Comparison of ENCODE assay signal across 23 cellular contexts in the genomic region with DNA sequence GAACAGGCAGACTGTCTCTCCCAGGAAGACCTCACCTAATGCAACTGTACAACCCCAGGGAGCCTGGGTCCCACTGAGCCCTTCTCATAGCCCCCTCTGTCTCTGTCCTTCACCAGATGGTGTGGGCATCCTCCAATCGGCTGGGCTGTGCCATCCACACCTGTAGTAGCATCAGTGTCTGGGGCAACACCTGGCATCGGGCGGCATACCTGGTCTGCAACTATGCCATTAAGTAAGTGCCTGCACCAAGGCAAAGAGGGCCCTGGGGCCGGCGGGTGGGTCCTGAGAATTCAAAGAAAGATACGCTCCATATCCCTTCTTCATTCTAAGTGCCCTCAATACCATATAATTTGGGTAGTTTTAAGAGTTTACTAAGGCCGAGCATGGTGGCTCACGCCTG. TPM values are rescaled to one million over a fixed set of nuclear protein-coding genes. Genes with fewer than 3 reads are reported as not detected.
"Had no signal": no experiment of that assay in that cellular context is flagged by ENCODE, and none has a peak within 500 bp of the region (broad histone marks: within the 10 kb centered on the region; RNA-seq: fewer than 3 reads in every experiment).

No MANE protein-coding gene starts in this region.

- DNase-seq: KBM-7, MG63, NCI-H1092, NCI-H1105 treated with DMSO at 0.1 percent for 48 hours, NCI-H1417 treated with DMSO at 0.1 percent for 48 hours, NCI-H146, NCI-H1694 treated with DMSO at 0.1 percent for 48 hours, NCI-H1930, NCI-H2081, NCI-H2107, NCI-H2227 treated with DMSO at 0.1 percent for 48 hours, NCI-H524, NCI-H526 treated with DMSO at 0.1 percent for 48 hours, NCI-H774, PC-3, Right ventricle myocardium superior, SIG-M5 had no signal

- H3K4me1 ChIP-seq: SJSA1 had no signal

- H3K27ac ChIP-seq: SJSA1, SK-N-MC had no signal

- H3K36me3 ChIP-seq: MG63, SJSA1 had no signal

- ATAC-seq: Panc1, PC-3 had no signal

- H3K27me3 ChIP-seq: MG63, SJSA1 had no signal

- H3K9me3 ChIP-seq: MG63, SJSA1 had no signal

- H3K4me3 ChIP-seq: MG63, SJSA1, SK-N-MC had no signal

RNA-seq across cellular contexts. Expression of gene R3HDML, which starts 8.3 kb away (rescaled TPM):
- total RNA-seq: LHCN-M2, NCI-H460, OCI-LY7, PC-3, Right ventricle myocardium superior, SJSA1 had no signal

RNA-seq across cellular contexts. Expression of gene HNF4A, which starts 10.4 kb away (rescaled TPM):
- total RNA-seq: LHCN-M2, OCI-LY7, PC-3, Right ventricle myocardium superior, SJSA1 had no signal
